27 cellular contexts compared by ENCODE assay signal in genomic region chr11:125239585-125240331, GRCh38.
"Had no signal": no experiment of that assay in that cellular context is flagged by ENCODE, and none has a peak within 500 bp of the region (broad histone marks: within the 10 kb centered on the region; RNA-seq: fewer than 3 reads in every experiment).

No MANE protein-coding gene starts in this region.

- H3K4me3 ChIP-seq: breast epithelium, pancreas, thoracic aorta had no signal

- FAIRE-seq: astrocyte, islet of Langerhans, pancreas, TTC549 had no signal

- H3K27ac Mint-ChIP-seq: activated CD8-positive, alpha-beta T cell treated with anti-CD3 and anti-CD28 coated beads, Interleukin-2, amount 10 ng/mL, durations not matched to agents 7 days and 5 days; activated naive CD4-positive, alpha-beta T cell treated with anti-CD3 and anti-CD28 coated beads, Interleukin-2, amount 50 U/mL, for 72 hours; activated T-helper 1 cell treated with anti-CD3 and anti-CD28 coated beads, Interleukin-12 subunit alpha, Interleukin-12 subunit beta, Interleukin-2, Interleukin-4 antibody, amounts not matched to agents 30 ng/mL and 10 ng/mL and 1 ng/mL, durations not matched to agents 14 hours and 24 hours and 36 hours; natural killer cell treated with Interleukin-12 subunit alpha and Interleukin-12 subunit beta and Interleukin-15 and Interleukin-18, amount 100 ng/mL, for 72 hours; T-cell; T-helper 2 cell treated with Interferon-gamma antibody and Interleukin-4, amounts not matched to agents 5 μg/mL and 100 μg/mL, for 36 hours; type B pancreatic cell had no signal

- H3K4me3 Mint-ChIP-seq: activated CD8-positive, alpha-beta T cell treated with anti-CD3 and anti-CD28 coated beads, Interleukin-2, amount 10 ng/mL, durations not matched to agents 7 days and 5 days; activated T-helper 1 cell treated with anti-CD3 and anti-CD28 coated beads, Interleukin-12 subunit alpha, Interleukin-12 subunit beta, Interleukin-2, Interleukin-4 antibody, amounts not matched to agents 30 ng/mL and 10 ng/mL and 1 ng/mL, durations not matched to agents 14 hours and 24 hours and 36 hours; natural killer cell treated with Interleukin-12 subunit alpha and Interleukin-12 subunit beta and Interleukin-15 and Interleukin-18, amount 100 ng/mL, for 72 hours; T-cell; T-helper 2 cell treated with Interferon-gamma antibody and Interleukin-4, amounts not matched to agents 5 μg/mL and 100 μg/mL, for 36 hours; type B pancreatic cell had no signal

- H3K36me3 ChIP-seq: breast epithelium, neutrophil, pancreas, thoracic aorta, WERI-Rb-1 had no signal

- H3K4me1 Mint-ChIP-seq: T-cell had no signal

- H3K36me3 Mint-ChIP-seq: natural killer cell treated with Interleukin-12 subunit alpha and Interleukin-12 subunit beta and Interleukin-15 and Interleukin-18, amount 100 ng/mL, for 72 hours; T-cell had no signal

- H3K27me3 ChIP-seq: pancreas had no signal

- H3K9me3 Mint-ChIP-seq: activated T-helper 1 cell treated with anti-CD3 and anti-CD28 coated beads, Interleukin-12 subunit alpha, Interleukin-12 subunit beta, Interleukin-2, Interleukin-4 antibody, amounts not matched to agents 30 ng/mL and 10 ng/mL and 1 ng/mL, durations not matched to agents 14 hours and 24 hours and 36 hours; natural killer cell treated with Interleukin-12 subunit alpha and Interleukin-12 subunit beta and Interleukin-15 and Interleukin-18, amount 100 ng/mL, for 72 hours; T-helper 2 cell treated with Interferon-gamma antibody and Interleukin-4, amounts not matched to agents 5 μg/mL and 100 μg/mL, for 36 hours had no signal

- H3K27ac ChIP-seq: breast epithelium, neutrophil, pancreas, thoracic aorta, WERI-Rb-1 had no signal

- H3K9me3 ChIP-seq: breast epithelium, neutrophil, pancreas, thoracic aorta had no signal

- DNase-seq: activated CD4-positive, alpha-beta T cell treated with anti-CD3 and anti-CD28 coated beads for 1 hour; activated CD4-positive, alpha-beta T cell treated with anti-CD3 and anti-CD28 coated beads, Interleukin-2, amount 50 U/mL, for 1 hour; activated CD8-positive, alpha-beta T cell treated with anti-CD3 and anti-CD28 coated beads, Interleukin-2, amount 10 ng/mL, durations not matched to agents 7 days and 5 days; activated gamma-delta T cell treated with Interleukin-2 at 50 U/mL for 16 hours; effector CD4-positive, alpha-beta T cell; erythroblast; foreskin fibroblast; left ventricle myocardium superior; mammary epithelial cell; pancreas; right cardiac atrium; stimulated activated CD4-positive, alpha-beta T cell treated with anti-CD3 and anti-CD28 coated beads, Interleukin-12 subunit alpha, Interleukin-12 subunit beta, amount 100 ng/mL, for 4 hours; stimulated activated CD4-positive, alpha-beta T cell treated with anti-CD3 and anti-CD28 coated beads, Interleukin-4, amount 100 ng/mL, for 4 hours; stimulated activated naive CD8-positive, alpha-beta T cell treated with anti-CD3 and anti-CD28 coated beads, Interleukin-15, Interleukin-2, amounts not matched to agents 100 U/mL and 50 U/mL, for 24 hours; T-cell; WERI-Rb-1 had no signal

- H3K4me1 ChIP-seq: breast epithelium, pancreas had no signal

- ATAC-seq: activated CD8-positive, alpha-beta T cell treated with anti-CD3 and anti-CD28 coated beads, Interleukin-2, amount 10 ng/mL, durations not matched to agents 7 days and 5 days; activated naive CD4-positive, alpha-beta T cell treated with anti-CD3 and anti-CD28 coated beads, Interleukin-2, amount 50 U/mL, for 72 hours; left ventricle myocardium superior; natural killer cell treated with Interleukin-12 subunit alpha and Interleukin-12 subunit beta and Interleukin-15 and Interleukin-18, amount 100 ng/mL, for 72 hours; pancreas; right cardiac atrium; stimulated activated naive CD8-positive, alpha-beta T cell treated with anti-CD3 and anti-CD28 coated beads, Interleukin-15, Interleukin-2, amounts not matched to agents 100 U/mL and 50 U/mL, for 24 hours; T-cell had no signal
